Comparison of ENCODE assay signal across 11 cellular contexts in genomic region chr1:153635872-153636271, GRCh38. TPM values are rescaled to one million over a fixed set of nuclear protein-coding genes. Genes with fewer than 3 reads are reported as not detected.
DNase-seq lines count a peak whose midpoint lies in the region; FAIRE-seq and TF ChIP-seq lines count a peak whose summit lies in the region.
"Had no signal": no experiment of that assay in that cellular context is flagged by ENCODE, and none has a peak within 500 bp of the region (broad histone marks: within the 10 kb centered on the region; RNA-seq: fewer than 3 reads in every experiment).

No MANE protein-coding gene starts in this region.

- TF ChIP-seq EP300 in suprapubic skin (IDR thresholded peaks at IDR 0.05): no peak

- dilution Hi-C loops in keratinocyte (cut with MboI; ENCODE audit: extremely low pct_ligation_motif_present, low sequenced_read_pairs): no loop called here

- TF ChIP-seq CTCF in keratinocyte (optimal IDR thresholded peaks at IDR 0.05 in 1 of 3, IDR thresholded peaks at IDR 0.05 in 1 of 3, conservative IDR thresholded peaks at IDR 0.05 in 1 of 3; ENCODE audit: extremely low read depth in 1 of 3, insufficient read depth in 2 of 3, low read length in 3 of 3) (no peak), suprapubic skin (IDR thresholded peaks at IDR 0.05) (no peak), thyroid gland (IDR thresholded peaks at IDR 0.05) (no peak)

- no peaks in the 10 kb centered on the region for H3K9me3 Mint-ChIP-seq in activated naive CD4-positive, alpha-beta T cell treated with anti-CD3 and anti-CD28 coated beads, Interleukin-2, amount 10 ng/mL, durations not matched to agents 7 days and 5 days
- H3K9me3 Mint-ChIP-seq in activated T-helper 2 cell treated with anti-CD3 and anti-CD28 coated beads, Interferon-gamma antibody, Interleukin-2, Interleukin-4, amounts not matched to agents 10 μg/mL and 5 μg/mL and 100 μg/mL, durations not matched to agents 14 hours and 24 hours and 36 hours: no peaks in the 10 kb centered on the region

- peaks cover 50% of the 10 kb centered on the region for H3K4me1 Mint-ChIP-seq in activated naive CD4-positive, alpha-beta T cell treated with anti-CD3 and anti-CD28 coated beads, Interleukin-2, amount 10 ng/mL, durations not matched to agents 7 days and 5 days
- peaks cover 25% of the 10 kb centered on the region for H3K4me1 Mint-ChIP-seq in activated T-helper 2 cell treated with anti-CD3 and anti-CD28 coated beads, Interferon-gamma antibody, Interleukin-2, Interleukin-4, amounts not matched to agents 10 μg/mL and 5 μg/mL and 100 μg/mL, durations not matched to agents 14 hours and 24 hours and 36 hours (ENCODE audit: low read depth)

- H3K4me1 ChIP-seq in keratinocyte (ENCODE audit: control insufficient read depth, extremely low read depth, insufficient read depth, low read length) (peaks cover 13% of the 10 kb centered on the region), suprapubic skin (peaks cover 37% of the 10 kb centered on the region), thyroid gland (peaks cover 25 to 32% of the 10 kb centered on the region in 2 donors)

- CTCF ChIA-PET in activated naive CD4-positive, alpha-beta T cell treated with anti-CD3 and anti-CD28 coated beads, Interleukin-2, amount 10 ng/mL, durations not matched to agents 7 days and 5 days (lab: Charles Lee): interaction anchor here (1.0 to 2.0 kb wide), 2 partner anchors 17 to 38 kb away, joined by 7 read pairs; no protein-coding TSS in a partner anchor

- H3K36me3 Mint-ChIP-seq in activated naive CD4-positive, alpha-beta T cell treated with anti-CD3 and anti-CD28 coated beads, Interleukin-2, amount 10 ng/mL, durations not matched to agents 7 days and 5 days: peaks cover 50% of the 10 kb centered on the region
- H3K36me3 Mint-ChIP-seq in activated T-helper 2 cell treated with anti-CD3 and anti-CD28 coated beads, Interferon-gamma antibody, Interleukin-2, Interleukin-4, amounts not matched to agents 10 μg/mL and 5 μg/mL and 100 μg/mL, durations not matched to agents 14 hours and 24 hours and 36 hours (ENCODE audit: low read depth): peaks cover 58% of the 10 kb centered on the region

- peaks cover 2% of the 10 kb centered on the region for H4K20me1 ChIP-seq in keratinocyte (ENCODE audit: control insufficient read depth, extremely low read depth, insufficient read depth, low read length)

- no peak for TF ChIP-seq POLR2A in suprapubic skin (IDR thresholded peaks at IDR 0.05)
- no peak for TF ChIP-seq POLR2A in thyroid gland (IDR thresholded peaks at IDR 0.05)

- no peaks in the 10 kb centered on the region for H3K27me3 ChIP-seq in keratinocyte (ENCODE audit: control insufficient read depth, extremely low read depth, insufficient read depth, low read length)
- no peaks in the 10 kb centered on the region for H3K27me3 ChIP-seq in suprapubic skin
- H3K27me3 ChIP-seq in thyroid gland: no peaks in the 10 kb centered on the region

- no peak overlapping the region for H3K4me3 ChIP-seq in keratinocyte (ENCODE audit: control insufficient read depth in 2 of 3, extremely low read depth in 1 of 3, insufficient read depth in 2 of 3, low read depth in 1 of 3, low read length in 3 of 3)
- H3K4me3 ChIP-seq in suprapubic skin: peak overlapping the region; percentile 87
- no peak overlapping the region for H3K4me3 ChIP-seq in thyroid gland (replicated peaks in 1 of 3)

- DNase-seq in activated naive CD4-positive, alpha-beta T cell treated with anti-CD3 and anti-CD28 coated beads, Interleukin-2, amount 10 ng/mL, durations not matched to agents 7 days and 5 days: no peak
- no peak for DNase-seq in activated naive CD4-positive, alpha-beta T cell (lab: John Stamatoyannopoulos, UW)
- DNase-seq in activated T-helper 2 cell treated with anti-CD3 and anti-CD28 coated beads, Interferon-gamma antibody, Interleukin-2, Interleukin-4, amounts not matched to agents 10 μg/mL and 5 μg/mL and 100 μg/mL, durations not matched to agents 14 hours and 24 hours and 36 hours (ENCODE audit: low spot score): no peak
- DNase-seq in keratinocyte (ENCODE audit: low read depth, low spot score) (no peak), suprapubic skin (ENCODE audit: low spot score in 2 of 2) (no peak), SKM-1 (lab: John Stamatoyannopoulos, UW; ENCODE audit: unreplicated experiment) (no peak), NCI-H345 (lab: John Stamatoyannopoulos, UW) (no peak), thyroid gland (no peak)
- DNase-seq: kidney glomerular epithelial cell, NCI-H146 had no signal

- peaks cover 48% of the 10 kb centered on the region for H3K79me2 ChIP-seq in keratinocyte (ENCODE audit: control insufficient read depth, insufficient read depth, low read length)

- peak overlapping the region; percentile 96 for H3K4me3 Mint-ChIP-seq in activated naive CD4-positive, alpha-beta T cell treated with anti-CD3 and anti-CD28 coated beads, Interleukin-2, amount 10 ng/mL, durations not matched to agents 7 days and 5 days
- peak overlapping the region; percentile 66 for H3K4me3 Mint-ChIP-seq in activated T-helper 2 cell treated with anti-CD3 and anti-CD28 coated beads, Interferon-gamma antibody, Interleukin-2, Interleukin-4, amounts not matched to agents 10 μg/mL and 5 μg/mL and 100 μg/mL, durations not matched to agents 14 hours and 24 hours and 36 hours (ENCODE audit: low read depth)

- no peak overlapping the region for H3K9ac ChIP-seq in keratinocyte (ENCODE audit: control insufficient read depth, extremely low read depth, insufficient read depth, low read length)

- no peak for FAIRE-seq in keratinocyte (lab: Jason Lieb, UNC)

- 87% methylated on average over 7 of the region's 7 CpGs for WGBS in suprapubic skin
- WGBS in thyroid gland, 2 donors: 84 to 90% methylated on average over 7 of the region's 7 CpGs

- H3K4me2 ChIP-seq in keratinocyte (ENCODE audit: control insufficient read depth, extremely low read depth, insufficient read depth, low read depth, low read length): peak overlapping the region; percentile 0

- H3K27ac ChIP-seq in keratinocyte (ENCODE audit: control insufficient read depth, insufficient read depth, low read length): no peak overlapping the region
- H3K27ac ChIP-seq in suprapubic skin: peak overlapping the region; percentile 100
- H3K27ac ChIP-seq in thyroid gland: no peak overlapping the region

- intact Hi-C loops in activated T-helper 2 cell treated with anti-CD3 and anti-CD28 coated beads, Interferon-gamma antibody, Interleukin-2, Interleukin-4, amounts not matched to agents 10 μg/mL and 5 μg/mL and 100 μg/mL, durations not matched to agents 14 hours and 24 hours and 36 hours (cut with micrococcal nuclease): loop anchor here (2.0 kb wide), 1 partner anchor 103 kb away; no protein-coding TSS in a partner anchor
- intact Hi-C loops in thyroid gland (cut with DNase I): no loop called here

- no peaks in the 10 kb centered on the region for H3K27me3 Mint-ChIP-seq in activated naive CD4-positive, alpha-beta T cell treated with anti-CD3 and anti-CD28 coated beads, Interleukin-2, amount 10 ng/mL, durations not matched to agents 7 days and 5 days
- no peaks in the 10 kb centered on the region for H3K27me3 Mint-ChIP-seq in activated T-helper 2 cell treated with anti-CD3 and anti-CD28 coated beads, Interferon-gamma antibody, Interleukin-2, Interleukin-4, amounts not matched to agents 10 μg/mL and 5 μg/mL and 100 μg/mL, durations not matched to agents 14 hours and 24 hours and 36 hours (ENCODE audit: low read depth)

- H3K27ac Mint-ChIP-seq in activated naive CD4-positive, alpha-beta T cell treated with anti-CD3 and anti-CD28 coated beads, Interleukin-2, amount 10 ng/mL, durations not matched to agents 7 days and 5 days: peak overlapping the region; percentile 68
- H3K27ac Mint-ChIP-seq in activated T-helper 2 cell treated with anti-CD3 and anti-CD28 coated beads, Interferon-gamma antibody, Interleukin-2, Interleukin-4, amounts not matched to agents 10 μg/mL and 5 μg/mL and 100 μg/mL, durations not matched to agents 14 hours and 24 hours and 36 hours: no peak overlapping the region

- no peaks in the 10 kb centered on the region for H3K9me1 ChIP-seq in keratinocyte (ENCODE audit: control insufficient read depth, extremely low read depth, insufficient read depth, low read length)

- H2AFZ ChIP-seq in keratinocyte (ENCODE audit: control insufficient read depth, low read length): no peak overlapping the region

- H3K36me3 ChIP-seq in keratinocyte (ENCODE audit: control insufficient read depth in 2 of 2, extremely low read depth in 1 of 2, insufficient read depth in 2 of 2, low read length in 2 of 2): peaks cover 18 to 45% of the 10 kb centered on the region in 2 experiments
- H3K36me3 ChIP-seq in suprapubic skin: peaks cover 47% of the 10 kb centered on the region
- H3K36me3 ChIP-seq in thyroid gland: peaks cover 34 to 49% of the 10 kb centered on the region in 2 donors

- H3K9me3 ChIP-seq in keratinocyte (ENCODE audit: control insufficient read depth, low read depth, low read length) (no peaks in the 10 kb centered on the region), suprapubic skin (no peaks in the 10 kb centered on the region), thyroid gland (no peaks in the 10 kb centered on the region)

RNA-seq across cellular contexts. Expression of gene CHTOP, which starts 2.0 kb away (rescaled TPM):
- total RNA-seq in activated T-helper 2 cell treated with anti-CD3 and anti-CD28 coated beads, Interferon-gamma antibody, Interleukin-2, Interleukin-4, amounts not matched to agents 10 μg/mL and 5 μg/mL and 100 μg/mL, durations not matched to agents 14 hours and 24 hours and 36 hours: 94.6 and 98.7 TPM in 2 replicates
- 46.7 to 68.6 TPM (median 56.0 TPM) in 3 replicates for polyA plus RNA-seq in keratinocyte
- 23.4 TPM for polyA plus RNA-seq in keratinocyte (2011; ENCODE audit: low read depth)
- polyA plus RNA-seq in keratinocyte (2011; cell fraction: cytosol; rRNA removed): 32.9 and 40.8 TPM in 2 replicates
- 66.9 and 80.9 TPM in 2 replicates for polyA plus RNA-seq in keratinocyte (2011; cell fraction: nucleus; rRNA removed)
- 52.9 and 54.0 TPM in 2 replicates for polyA plus RNA-seq in keratinocyte (2012; ENCODE audit: low replicate concordance)
- 12.4 to 35.9 TPM (median 23.4 TPM) in 3 replicates for polyA minus RNA-seq in keratinocyte
- 35.3 TPM for polyA minus RNA-seq in keratinocyte (2011; cell fraction: cytosol; rRNA and poly(A)+ RNA removed)
- 22.9 and 31.6 TPM in 2 replicates for polyA minus RNA-seq in keratinocyte (2011; cell fraction: nucleus; rRNA and poly(A)+ RNA removed)
- total RNA-seq in suprapubic skin (10 to 100 TPM; 56.8 to 78.1 (median 58.2) TPM), thyroid gland (100 to 1,000 TPM in 3 of 4 donors, 10 to 100 TPM in 1; 99.1 to 124 (median 105) TPM)

RNA-seq across cellular contexts. Expression of gene S100A1, which starts 7.6 kb away (rescaled TPM):
- total RNA-seq in activated T-helper 2 cell treated with anti-CD3 and anti-CD28 coated beads, Interferon-gamma antibody, Interleukin-2, Interleukin-4, amounts not matched to agents 10 μg/mL and 5 μg/mL and 100 μg/mL, durations not matched to agents 14 hours and 24 hours and 36 hours: not detected in 2 replicates
- polyA plus RNA-seq in keratinocyte: 0.12 to 0.15 TPM in 2 of 3 replicates, not detected in the other
- 1.3 TPM for polyA plus RNA-seq in keratinocyte (2011; ENCODE audit: low read depth)
- polyA plus RNA-seq in keratinocyte (2011; cell fraction: cytosol; rRNA removed): 0.27 TPM in 1 of 2 replicates, not detected in the other
- not detected in 2 replicates for polyA plus RNA-seq in keratinocyte (2011; cell fraction: nucleus; rRNA removed)
- polyA plus RNA-seq in keratinocyte (2012; ENCODE audit: low replicate concordance): 1.1 and 1.4 TPM in 2 replicates
- not detected in 3 replicates for polyA minus RNA-seq in keratinocyte
- polyA minus RNA-seq in keratinocyte (2011; cell fraction: cytosol; rRNA and poly(A)+ RNA removed): not detected
- polyA minus RNA-seq in keratinocyte (2011; cell fraction: nucleus; rRNA and poly(A)+ RNA removed): not detected in 2 replicates
- total RNA-seq in suprapubic skin (10 to 100 TPM; 17.9 to 33.2 (median 21.1) TPM), thyroid gland (100 to 1,000 TPM; 139 to 498 (median 231) TPM)

RNA-seq across cellular contexts. Expression of gene S100A13, which starts 8.6 kb away (rescaled TPM):
- total RNA-seq in activated T-helper 2 cell treated with anti-CD3 and anti-CD28 coated beads, Interferon-gamma antibody, Interleukin-2, Interleukin-4, amounts not matched to agents 10 μg/mL and 5 μg/mL and 100 μg/mL, durations not matched to agents 14 hours and 24 hours and 36 hours: 3.9 and 4.0 TPM in 2 replicates
- 215 to 276 TPM (median 228 TPM) in 3 replicates for polyA plus RNA-seq in keratinocyte
- polyA plus RNA-seq in keratinocyte (2011; ENCODE audit: low read depth): 23.1 TPM
- polyA plus RNA-seq in keratinocyte (2011; cell fraction: cytosol; rRNA removed): 196 and 254 TPM in 2 replicates
- 79.2 and 99.1 TPM in 2 replicates for polyA plus RNA-seq in keratinocyte (2011; cell fraction: nucleus; rRNA removed)
- 67.0 and 191 TPM in 2 replicates for polyA plus RNA-seq in keratinocyte (2012; ENCODE audit: low replicate concordance)
- polyA minus RNA-seq in keratinocyte: 66.1 to 141 TPM (median 117 TPM) in 3 replicates
- polyA minus RNA-seq in keratinocyte (2011; cell fraction: cytosol; rRNA and poly(A)+ RNA removed): 64.7 TPM
- polyA minus RNA-seq in keratinocyte (2011; cell fraction: nucleus; rRNA and poly(A)+ RNA removed): 10.3 and 13.6 TPM in 2 replicates
- total RNA-seq in suprapubic skin (10 to 100 TPM; 28.0 to 55.4 (median 43.1) TPM), thyroid gland (100 to 1,000 TPM; 219 to 545 (median 343) TPM)

RNA-seq across cellular contexts. Expression of gene S100A14, which starts 19.7 kb away (rescaled TPM):
- not detected in 2 replicates for total RNA-seq in activated T-helper 2 cell treated with anti-CD3 and anti-CD28 coated beads, Interferon-gamma antibody, Interleukin-2, Interleukin-4, amounts not matched to agents 10 μg/mL and 5 μg/mL and 100 μg/mL, durations not matched to agents 14 hours and 24 hours and 36 hours
- 1,249 to 1,646 TPM (median 1,394 TPM) in 3 replicates for polyA plus RNA-seq in keratinocyte
- polyA plus RNA-seq in keratinocyte (2011; ENCODE audit: low read depth): 1,951 TPM
- polyA plus RNA-seq in keratinocyte (2011; cell fraction: cytosol; rRNA removed): 1,566 and 1,644 TPM in 2 replicates
- 614 and 760 TPM in 2 replicates for polyA plus RNA-seq in keratinocyte (2011; cell fraction: nucleus; rRNA removed)
- 1,389 and 1,858 TPM in 2 replicates for polyA plus RNA-seq in keratinocyte (2012; ENCODE audit: low replicate concordance)
- 691 to 1,029 TPM (median 755 TPM) in 3 replicates for polyA minus RNA-seq in keratinocyte
- polyA minus RNA-seq in keratinocyte (2011; cell fraction: cytosol; rRNA and poly(A)+ RNA removed): 520 TPM
- 81.8 and 131 TPM in 2 replicates for polyA minus RNA-seq in keratinocyte (2011; cell fraction: nucleus; rRNA and poly(A)+ RNA removed)
- total RNA-seq in suprapubic skin (100 to 1,000 TPM; 252 to 555 (median 445) TPM), thyroid gland (100 to 1,000 TPM; 112 to 175 (median 132) TPM)
- polyA plus RNA-seq: BJ had no signal

RNA-seq across cellular contexts. Expression of gene SNAPIN, which starts 22.6 kb away (rescaled TPM):
- total RNA-seq in activated T-helper 2 cell treated with anti-CD3 and anti-CD28 coated beads, Interferon-gamma antibody, Interleukin-2, Interleukin-4, amounts not matched to agents 10 μg/mL and 5 μg/mL and 100 μg/mL, durations not matched to agents 14 hours and 24 hours and 36 hours: 32.8 and 33.1 TPM in 2 replicates
- polyA plus RNA-seq in keratinocyte: 48.6 to 52.1 TPM (median 49.4 TPM) in 3 replicates
- polyA plus RNA-seq in keratinocyte (2011; ENCODE audit: low read depth): 6.2 TPM
- 37.4 and 45.9 TPM in 2 replicates for polyA plus RNA-seq in keratinocyte (2011; cell fraction: cytosol; rRNA removed)
- 18.8 and 19.4 TPM in 2 replicates for polyA plus RNA-seq in keratinocyte (2011; cell fraction: nucleus; rRNA removed)
- polyA plus RNA-seq in keratinocyte (2012; ENCODE audit: low replicate concordance): 24.0 and 38.9 TPM in 2 replicates
- polyA minus RNA-seq in keratinocyte: 12.9 to 20.0 TPM (median 16.7 TPM) in 3 replicates
- polyA minus RNA-seq in keratinocyte (2011; cell fraction: cytosol; rRNA and poly(A)+ RNA removed): 22.8 TPM
- polyA minus RNA-seq in keratinocyte (2011; cell fraction: nucleus; rRNA and poly(A)+ RNA removed): 4.2 and 6.4 TPM in 2 replicates
- 10 to 100 TPM; 33.6 to 41.1 (median 35.6) TPM for total RNA-seq in suprapubic skin
- 10 to 100 TPM; 52.0 to 71.9 (median 63.9) TPM for total RNA-seq in thyroid gland

Comparison
In these comparisons a context has a peak if more than half of its experiments do, and no peak if none do; other contexts are left out.
1. RNA of gene S100A1, which starts 7.6 kb away (total RNA-seq): 139 to 498 TPM in thyroid gland and 17.9 to 33.2 TPM in suprapubic skin; not detected in activated T-helper 2 cell treated with anti-CD3 and anti-CD28 coated beads, Interferon-gamma antibody, Interleukin-2, Interleukin-4, amounts not matched to agents 10 μg/mL and 5 μg/mL and 100 μg/mL, durations not matched to agents 14 hours and 24 hours and 36 hours; every median in the first group is over 10 times any median in the second.